In genomic region chr5:80246995-80247729, GRCh38 we compare ENCODE assay signal across 9 cellular contexts. TPM values are rescaled to one million over a fixed set of nuclear protein-coding genes. Genes with fewer than 3 reads are reported as not detected.
DNase-seq lines count a peak whose midpoint lies in the region; ATAC-seq and TF ChIP-seq lines count a peak whose summit lies in the region.
"Had no signal": no experiment of that assay in that cellular context is flagged by ENCODE, and none has a peak within 500 bp of the region (broad histone marks: within the 10 kb centered on the region; RNA-seq: fewer than 3 reads in every experiment).

No MANE protein-coding gene starts in this region.

- intact Hi-C loops in psoas muscle (cut with DNase I): no loop called here

- no peak for TF ChIP-seq POLR2A in gastroesophageal sphincter (IDR thresholded peaks at IDR 0.05)

- ATAC-seq in HG03097 (IDR thresholded peaks at IDR 0.05; ENCODE audit: low FRiP score, unreplicated experiment): peak; percentile 52
- ATAC-seq in activated T-helper 17 cell treated with anti-CD3 and anti-CD28 coated beads, Interleukin-2, amount 50 U/mL, for 72 hours (replicated peaks): peak; percentile 80
- peak; percentile 89 for ATAC-seq in gastroesophageal sphincter
- ATAC-seq in psoas muscle: peak; percentile 91 to 96 (median 94)

- H3K4me3 Mint-ChIP-seq in activated T-helper 17 cell treated with anti-CD3 and anti-CD28 coated beads, Interleukin-2, amount 50 U/mL, for 72 hours: peak overlapping the region; percentile 93
- H3K4me3 Mint-ChIP-seq: naive B cell had no signal

- H3K4me1 ChIP-seq in gastroesophageal sphincter (peaks cover 7 to 45% (median 11%) of the 10 kb centered on the region in 3 donors), psoas muscle (peaks cover 13% of the 10 kb centered on the region)

- H3K9me3 ChIP-seq in gastroesophageal sphincter: no peaks in the 10 kb centered on the region
- peaks cover 4% of the 10 kb centered on the region for H3K9me3 ChIP-seq in psoas muscle

- peak overlapping the region; percentile 80 for H3K27ac Mint-ChIP-seq in activated T-helper 17 cell treated with anti-CD3 and anti-CD28 coated beads, Interleukin-2, amount 50 U/mL, for 72 hours

- H3K27me3 ChIP-seq in gastroesophageal sphincter (no peaks in the 10 kb centered on the region), psoas muscle (ENCODE audit: insufficient read depth in 3 of 3, low read length in 2 of 3) (no peaks in the 10 kb centered on the region)

- peaks cover 48% of the 10 kb centered on the region for H3K4me1 Mint-ChIP-seq in activated T-helper 17 cell treated with anti-CD3 and anti-CD28 coated beads, Interleukin-2, amount 50 U/mL, for 72 hours

- H3K36me3 Mint-ChIP-seq in activated T-helper 17 cell treated with anti-CD3 and anti-CD28 coated beads, Interleukin-2, amount 50 U/mL, for 72 hours (ENCODE audit: low read depth): peaks cover 78% of the 10 kb centered on the region

- TF ChIP-seq EP300 in gastroesophageal sphincter (IDR thresholded peaks at IDR 0.05): no peak

- 0 to 14% methylated on average over 2 to 4 of the region's 6 CpGs for WGBS in gastroesophageal sphincter (ENCODE audit: low coverage in 1 of 2), 2 donors
- 30 to 36% (median 33%) methylated on average over 6 of the region's 6 CpGs for WGBS in psoas muscle, 3 donors

- H3K36me3 ChIP-seq in gastroesophageal sphincter (no peaks in the 10 kb centered on the region), psoas muscle (ENCODE audit: insufficient read depth in 1 of 2, low read depth in 1 of 2) (no peaks in the 10 kb centered on the region)

- no peaks in the 10 kb centered on the region for H3K27me3 Mint-ChIP-seq in activated T-helper 17 cell treated with anti-CD3 and anti-CD28 coated beads, Interleukin-2, amount 50 U/mL, for 72 hours
- H3K27me3 Mint-ChIP-seq: naive B cell had no signal

- H3K9me3 Mint-ChIP-seq in activated T-helper 17 cell treated with anti-CD3 and anti-CD28 coated beads, Interleukin-2, amount 50 U/mL, for 72 hours: peaks cover 10% of the 10 kb centered on the region

- peak; percentile 37 to 44 for DNase-seq in stimulated activated CD4-positive, alpha-beta T cell treated with anti-CD3 and anti-CD28 coated beads, Interleukin-2, amount 100 ng/mL, for 24 hours
- no peak for DNase-seq in stimulated activated CD4-positive, alpha-beta T cell treated with anti-CD3 and anti-CD28 coated beads, Interleukin-1b, Interleukin-23, amount 100 ng/mL, for 48 hours
- peak; percentile 79 for DNase-seq in NOMO-1 treated with DMSO at 0.1 percent for 48 hours (lab: John Stamatoyannopoulos, UW; ENCODE audit: unreplicated experiment)
- peak; percentile 43 to 53 for DNase-seq in psoas muscle
- DNase-seq in NCI-H1105 (lab: John Stamatoyannopoulos, UW): no peak
- DNase-seq: naive B cell had no signal

- TF ChIP-seq CTCF in gastroesophageal sphincter (IDR thresholded peaks at IDR 0.05) (no peak), psoas muscle (IDR thresholded peaks at IDR 0.05) (no peak)

- H3K27ac ChIP-seq in gastroesophageal sphincter (peak overlapping the region in 3 of 4 donors; percentile 31 to 65 (median 57)), psoas muscle (peak overlapping the region; percentile 60)

- H3K4me3 ChIP-seq in gastroesophageal sphincter (no peak overlapping the region), psoas muscle (peak overlapping the region; percentile 29)

RNA-seq across cellular contexts. Expression of gene SERINC5, which starts 8.7 kb away (rescaled TPM):
- total RNA-seq in activated T-helper 17 cell treated with anti-CD3 and anti-CD28 coated beads, Interleukin-2, amount 50 U/mL, for 72 hours: 10 to 100 TPM; 50.7 to 76.7 TPM
- total RNA-seq in gastroesophageal sphincter (1 to 10 TPM; 6.5 to 9.3 (median 8.8) TPM), psoas muscle (1 to 10 TPM; 2.7 to 8.6 (median 4.3) TPM)
- 1 to 10 TPM in 2 of 3 donors, under 1 TPM in 1; 0.70 to 1.8 (median 1.7) TPM for polyA plus RNA-seq in psoas muscle

Comparison
In these comparisons a context has a peak if more than half of its experiments do, and no peak if none do; other contexts are left out.
1. DNase-seq: peak in stimulated activated CD4-positive, alpha-beta T cell treated with anti-CD3 and anti-CD28 coated beads, Interleukin-2, amount 100 ng/mL, for 24 hours (2 of 2), NOMO-1 treated with DMSO at 0.1 percent for 48 hours (single experiment) and psoas muscle (2 of 2); none in stimulated activated CD4-positive, alpha-beta T cell treated with anti-CD3 and anti-CD28 coated beads, Interleukin-1b, Interleukin-23, amount 100 ng/mL, for 48 hours (single experiment) and NCI-H1105 (single experiment).
2. RNA of gene SERINC5, which starts 8.7 kb away (total RNA-seq): 50.7 to 76.7 TPM in activated T-helper 17 cell treated with anti-CD3 and anti-CD28 coated beads, Interleukin-2, amount 50 U/mL, for 72 hours; 6.5 to 9.3 TPM in gastroesophageal sphincter and 2.7 to 8.6 TPM in psoas muscle; every median in the first group is over 4 times any median in the second.
3. Peak in every context shown above with its lines, with median percentiles within 50 percentile points of each other: ATAC-seq.